Comparison of ENCODE assay signal across 1 cellular context in genomic region chr16:87561200-87562105, GRCh38.
TF ChIP-seq lines count a peak whose summit lies in the region.

No MANE protein-coding gene starts in this region.

TF ChIP-seq in H1, 55 proteins besides CTCF, POLR2A, EP300 and RAD21:
- TF ChIP-seq HDAC2 (IDR thresholded peaks at IDR 0.05; ENCODE audit: borderline replicate concordance in 1 of 2, low read depth in 2 of 2, low read length in 2 of 2) (no peak), POU5F1 (IDR thresholded peaks at IDR 0.05; ENCODE audit: low read depth, low read length) (no peak), RBBP5 (IDR thresholded peaks at IDR 0.05; ENCODE audit: borderline replicate concordance, low read depth, low read length) (no peak), KDM5A (IDR thresholded peaks at IDR 0.05; ENCODE audit: low read length) (no peak)
